In the genomic region with DNA sequence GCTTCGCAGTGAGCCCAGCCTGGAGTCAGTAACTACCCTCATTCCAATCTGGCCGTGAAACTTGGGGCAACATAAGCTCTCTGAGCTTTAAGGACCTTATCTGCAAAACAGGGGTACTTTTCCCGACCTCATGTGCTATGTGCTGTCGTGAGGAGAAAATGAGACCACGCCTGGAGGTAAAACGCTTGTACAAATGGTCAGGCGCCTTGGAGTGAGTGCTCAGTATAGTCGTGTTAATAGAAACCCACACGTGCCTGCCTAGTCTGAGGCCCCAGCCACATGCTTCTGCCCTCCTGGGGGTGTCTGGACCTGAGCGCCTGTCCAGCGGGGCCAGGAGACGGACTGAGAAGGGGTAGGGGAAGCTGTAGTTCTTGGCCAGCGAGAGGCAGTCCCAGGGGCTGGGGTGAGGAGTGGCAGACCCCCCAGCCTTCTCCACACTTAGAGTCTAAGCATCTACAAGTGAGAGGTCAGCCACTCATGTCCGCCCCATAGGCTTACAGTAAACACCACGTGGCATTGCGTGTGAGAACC, we compare ENCODE assay signal across 13 cellular contexts. TPM values are rescaled to one million over a fixed set of nuclear protein-coding genes. Genes with fewer than 3 reads are reported as not detected.
DNase-seq lines count a peak whose midpoint lies in the region; ATAC-seq and TF ChIP-seq lines count a peak whose summit lies in the region.
"Had no signal": no experiment of that assay in that cellular context is flagged by ENCODE, and none has a peak within 500 bp of the region (broad histone marks: within the 10 kb centered on the region; RNA-seq: fewer than 3 reads in every experiment).

No MANE protein-coding gene starts in this region.

- intact Hi-C loops in naive thymus-derived CD4-positive, alpha-beta T cell (cut with micrococcal nuclease), result loop anchor here (1.0 to 2.0 kb wide), 6 partner anchors 59 to 225 kb away; partner anchors contain the start of genes RACGAP1 (in 1 of the 2) and TMBIM6 (in 1 of the 2)
- intact Hi-C loops in thyroid gland (cut with DNase I), result loop anchor here (5.0 kb wide), 3 partner anchors 91 to 106 kb away; partner anchors contain the start of gene ASIC1

- H3K4me3 Mint-ChIP-seq in CD4-positive, CD25-positive, alpha-beta regulatory T cell, result peak overlapping the region; percentile 11 to 90 (median 64)
- H3K4me3 Mint-ChIP-seq in T-helper 17 cell, result peak overlapping the region; percentile 43
- H3K4me3 Mint-ChIP-seq in naive thymus-derived CD4-positive, alpha-beta T cell, result peak overlapping the region in 6 of 10 donors; percentile 65 to 81 (median 77)

- peaks cover 0 to 9% (median 3%) of the 10 kb centered on the region in 4 donors for H3K4me1 Mint-ChIP-seq in CD4-positive, CD25-positive, alpha-beta regulatory T cell
- peaks cover 7% of the 10 kb centered on the region for H3K4me1 Mint-ChIP-seq in T-helper 17 cell
- peaks cover 0 to 15% (median 4%) of the 10 kb centered on the region in 7 donors for H3K4me1 Mint-ChIP-seq in naive thymus-derived CD4-positive, alpha-beta T cell

- H3K4me1 ChIP-seq in CD4-positive, CD25-positive, alpha-beta regulatory T cell (ENCODE audit: control insufficient read depth, insufficient read depth, low read length, poor library complexity, severe bottlenecking), result peaks cover 11% of the 10 kb centered on the region
- H3K4me1 ChIP-seq in naive thymus-derived CD4-positive, alpha-beta T cell (ENCODE audit: control insufficient read depth in 2 of 2, insufficient read depth in 2 of 2, low read length in 2 of 2), result peaks cover 0 to 9% of the 10 kb centered on the region in 2 donors
- H3K4me1 ChIP-seq in HAP-1, result peaks cover 5% of the 10 kb centered on the region
- peaks cover 16 to 34% of the 10 kb centered on the region in 2 donors for H3K4me1 ChIP-seq in thyroid gland
- peaks cover 21% of the 10 kb centered on the region for H3K4me1 ChIP-seq in suprapubic skin
- H3K4me1 ChIP-seq: colonic mucosa had no signal

- no peak overlapping the region for H3K4me3 ChIP-seq in CD4-positive, CD25-positive, alpha-beta regulatory T cell (ENCODE audit: low read depth, low read length)
- no peak overlapping the region for H3K4me3 ChIP-seq in naive thymus-derived CD4-positive, alpha-beta T cell (ENCODE audit: low read length)
- H3K4me3 ChIP-seq in HAP-1 (no peak overlapping the region), thyroid gland (replicated peaks in 1 of 3) (no peak overlapping the region), suprapubic skin (no peak overlapping the region)

- H3K27ac ChIP-seq in CD4-positive, CD25-positive, alpha-beta regulatory T cell (ENCODE audit: insufficient read depth, low read length, poor library complexity, severe bottlenecking), result no peak overlapping the region
- no peak overlapping the region for H3K27ac ChIP-seq in naive thymus-derived CD4-positive, alpha-beta T cell (ENCODE audit: low read depth, low read length)
- no peak overlapping the region for H3K27ac ChIP-seq in thyroid gland
- H3K27ac ChIP-seq in suprapubic skin, result no peak overlapping the region
- H3K27ac ChIP-seq: colonic mucosa, vagina had no signal

- in situ Hi-C loops in HAP-1 (cut with MboI; ENCODE audit: low sequenced_read_pairs), result loop anchor here (5.0 kb wide), 1 partner anchor 101 kb away; no protein-coding TSS in a partner anchor

- TF ChIP-seq EP300 in suprapubic skin (IDR thresholded peaks at IDR 0.05), result no peak

- no peaks in the 10 kb centered on the region for H3K36me3 Mint-ChIP-seq in CD4-positive, CD25-positive, alpha-beta regulatory T cell
- H3K36me3 Mint-ChIP-seq in T-helper 17 cell (ENCODE audit: low read depth), result peaks cover 2% of the 10 kb centered on the region
- no peaks in the 10 kb centered on the region for H3K36me3 Mint-ChIP-seq in naive thymus-derived CD4-positive, alpha-beta T cell

- POLR2A ChIA-PET in naive thymus-derived CD4-positive, alpha-beta T cell (lab: Charles Lee), result no interaction called here

- no peak for ATAC-seq in CD4-positive, CD25-positive, alpha-beta regulatory T cell (ENCODE audit: low read depth in 2 of 2)
- ATAC-seq in GM19467 (IDR thresholded peaks at IDR 0.05; ENCODE audit: unreplicated experiment), result peak; percentile 5
- ATAC-seq in T-helper 17 cell, result no peak
- ATAC-seq in naive thymus-derived CD4-positive, alpha-beta T cell, result no peak

- CTCF ChIA-PET in naive thymus-derived CD4-positive, alpha-beta T cell (lab: Charles Lee), result interaction anchor here (0.6 to 4.5 kb wide), 17 partner anchors 8 to 245 kb away, joined by 3 to 42 read pairs (median 7); no protein-coding TSS in a partner anchor

- no peaks in the 10 kb centered on the region for H3K36me3 ChIP-seq in CD4-positive, CD25-positive, alpha-beta regulatory T cell (ENCODE audit: control insufficient read depth, insufficient read depth, low read length)
- H3K36me3 ChIP-seq in naive thymus-derived CD4-positive, alpha-beta T cell (ENCODE audit: control insufficient read depth in 2 of 3, insufficient read depth in 3 of 3, low read length in 3 of 3), result no peaks in the 10 kb centered on the region
- H3K36me3 ChIP-seq in HAP-1 (replicated peaks) (no peaks in the 10 kb centered on the region; the same call in 1 of the 2 replicates), thyroid gland (no peaks in the 10 kb centered on the region), suprapubic skin (no peaks in the 10 kb centered on the region)
- H3K36me3 ChIP-seq: colonic mucosa, vagina had no signal

- H3K9me3 Mint-ChIP-seq in CD4-positive, CD25-positive, alpha-beta regulatory T cell, result peaks cover 0 to 1% (median 0%) of the 10 kb centered on the region in 7 donors
- peaks cover 0 to 4% (median 0%) of the 10 kb centered on the region in 11 donors for H3K9me3 Mint-ChIP-seq in naive thymus-derived CD4-positive, alpha-beta T cell
- H3K9me3 Mint-ChIP-seq: HFFc6; stimulated activated naive CD8-positive, alpha-beta T cell treated with anti-CD3 and anti-CD28 coated beads, Interleukin-15, Interleukin-2, amounts not matched to agents 100 ng/mL and 50 ng/mL, for 24 hours had no signal

- WGBS in thyroid gland, 2 donors, result 46 to 48% methylated on average over 11 to 12 of the region's 16 CpGs
- 54% methylated on average over 10 of the region's 16 CpGs for WGBS in suprapubic skin

- no peaks in the 10 kb centered on the region for H3K9me3 ChIP-seq in CD4-positive, CD25-positive, alpha-beta regulatory T cell (ENCODE audit: control insufficient read depth in 2 of 2, low read length in 2 of 2)
- no peaks in the 10 kb centered on the region for H3K9me3 ChIP-seq in T-helper 17 cell (ENCODE audit: control insufficient read depth, low read length, poor library complexity, severe bottlenecking)
- H3K9me3 ChIP-seq in naive thymus-derived CD4-positive, alpha-beta T cell (ENCODE audit: control insufficient read depth in 2 of 3, low read length in 3 of 3), result no peaks in the 10 kb centered on the region
- no peaks in the 10 kb centered on the region for H3K9me3 ChIP-seq in HAP-1
- no peaks in the 10 kb centered on the region for H3K9me3 ChIP-seq in thyroid gland
- H3K9me3 ChIP-seq in suprapubic skin, result no peaks in the 10 kb centered on the region
- H3K9me3 ChIP-seq: colonic mucosa, vagina had no signal

- no peak overlapping the region for H3K27ac Mint-ChIP-seq in CD4-positive, CD25-positive, alpha-beta regulatory T cell
- H3K27ac Mint-ChIP-seq in T-helper 17 cell, result peak overlapping the region; percentile 83
- H3K27ac Mint-ChIP-seq in naive thymus-derived CD4-positive, alpha-beta T cell, result no peak overlapping the region
- H3K27ac Mint-ChIP-seq: HFFc6; stimulated activated naive CD8-positive, alpha-beta T cell treated with anti-CD3 and anti-CD28 coated beads, Interleukin-15, Interleukin-2, amounts not matched to agents 100 ng/mL and 50 ng/mL, for 24 hours had no signal

- TF ChIP-seq CTCF in thyroid gland (IDR thresholded peaks at IDR 0.05), result no peak
- TF ChIP-seq CTCF in suprapubic skin (IDR thresholded peaks at IDR 0.05), result no peak

- H3K27me3 ChIP-seq in CD4-positive, CD25-positive, alpha-beta regulatory T cell (ENCODE audit: control insufficient read depth, insufficient read depth, low read length), result peaks cover 2% of the 10 kb centered on the region
- H3K27me3 ChIP-seq in naive thymus-derived CD4-positive, alpha-beta T cell (ENCODE audit: control insufficient read depth in 2 of 2, insufficient read depth in 2 of 2, low read length in 2 of 2), result no peaks in the 10 kb centered on the region
- 0 out of 2 replicates have a peak, but pooled peaks cover 4% of the 10 kb centered on the region for H3K27me3 ChIP-seq in HAP-1 (ENCODE audit: low read depth)
- no peaks in the 10 kb centered on the region for H3K27me3 ChIP-seq in thyroid gland
- peaks cover 30% of the 10 kb centered on the region for H3K27me3 ChIP-seq in suprapubic skin
- H3K27me3 ChIP-seq: colonic mucosa, vagina had no signal

- TF ChIP-seq POLR2A in thyroid gland (IDR thresholded peaks at IDR 0.05), result no peak
- no peak for TF ChIP-seq POLR2A in suprapubic skin (IDR thresholded peaks at IDR 0.05)

- DNase-seq in CD4-positive, CD25-positive, alpha-beta regulatory T cell, result no peak
- no peak for DNase-seq in T-helper 17 cell
- DNase-seq in naive thymus-derived CD4-positive, alpha-beta T cell, result no peak
- DNase-seq in HAP-1 (ENCODE audit: low spot score in 2 of 2), result no peak
- DNase-seq in thyroid gland, result no peak
- no peak for DNase-seq in suprapubic skin (ENCODE audit: low spot score in 2 of 2)

- H3K27me3 Mint-ChIP-seq in CD4-positive, CD25-positive, alpha-beta regulatory T cell, result peaks cover 51% of the 10 kb centered on the region
- peaks cover 49% of the 10 kb centered on the region for H3K27me3 Mint-ChIP-seq in T-helper 17 cell
- H3K27me3 Mint-ChIP-seq in naive thymus-derived CD4-positive, alpha-beta T cell, result peaks cover 31 to 44% (median 36%) of the 10 kb centered on the region in 5 donors

RNA-seq across cellular contexts. Expression of gene AQP5, which starts 4.9 kb away (rescaled TPM):
- total RNA-seq in CD4-positive, CD25-positive, alpha-beta regulatory T cell, result not detected
- polyA plus RNA-seq in CD4-positive, CD25-positive, alpha-beta regulatory T cell, result not detected
- total RNA-seq in T-helper 17 cell, result not detected
- not detected for total RNA-seq in naive thymus-derived CD4-positive, alpha-beta T cell
- not detected for polyA plus RNA-seq in naive thymus-derived CD4-positive, alpha-beta T cell
- total RNA-seq in thyroid gland, result 1 to 10 TPM in 3 of 4 donors, not detected in 1; 1.1 to 3.5 (median 2.0) TPM
- 100 to 1,000 TPM; 128 to 258 (median 196) TPM for total RNA-seq in suprapubic skin
- total RNA-seq: colonic mucosa, glomerular endothelial cell, HFFc6, vagina had no signal

RNA-seq across cellular contexts. Expression of gene AQP6, which starts 6.2 kb away (rescaled TPM):
- total RNA-seq in CD4-positive, CD25-positive, alpha-beta regulatory T cell, result not detected
- not detected for polyA plus RNA-seq in CD4-positive, CD25-positive, alpha-beta regulatory T cell
- total RNA-seq in T-helper 17 cell (not detected), thyroid gland (not detected), suprapubic skin (not detected)
- not detected for total RNA-seq in naive thymus-derived CD4-positive, alpha-beta T cell
- polyA plus RNA-seq in naive thymus-derived CD4-positive, alpha-beta T cell, result not detected
- total RNA-seq: colonic mucosa, glomerular endothelial cell, HFFc6, osteocyte, vagina had no signal

RNA-seq across cellular contexts. Expression of gene AQP2, which starts 16.0 kb away (rescaled TPM):
- total RNA-seq in CD4-positive, CD25-positive, alpha-beta regulatory T cell, result not detected
- polyA plus RNA-seq in CD4-positive, CD25-positive, alpha-beta regulatory T cell, result not detected
- not detected for total RNA-seq in T-helper 17 cell
- not detected for total RNA-seq in naive thymus-derived CD4-positive, alpha-beta T cell
- not detected for polyA plus RNA-seq in naive thymus-derived CD4-positive, alpha-beta T cell
- total RNA-seq in thyroid gland, result under 1 TPM in 1 of 4 donors, not detected in 3; 0.67 TPM
- total RNA-seq in suprapubic skin, result under 1 TPM in 1 of 4 donors, not detected in 3; 0.15 TPM
- total RNA-seq: colonic mucosa, glomerular endothelial cell, HFFc6, osteocyte, vagina had no signal

RNA-seq across cellular contexts. Expression of gene RACGAP1, which starts 58.7 kb away (rescaled TPM):
- total RNA-seq in CD4-positive, CD25-positive, alpha-beta regulatory T cell, result 17.2 TPM
- polyA plus RNA-seq in CD4-positive, CD25-positive, alpha-beta regulatory T cell, result 10 to 100 TPM; 17.1 to 22.9 (median 18.0) TPM
- total RNA-seq in T-helper 17 cell (1 to 10 TPM; 6.8 to 7.3 TPM), thyroid gland (1 to 10 TPM; 4.0 to 7.2 (median 6.2) TPM), suprapubic skin (10 to 100 TPM; 13.8 to 20.4 (median 16.2) TPM)
- 100 to 1,000 TPM in 1 of 5 experiments, 10 to 100 TPM in 1, 1 to 10 TPM in 3; 4.2 to 111 (median 8.0) TPM for total RNA-seq in naive thymus-derived CD4-positive, alpha-beta T cell
- 10 to 100 TPM in 1 of 2 donors, 1 to 10 TPM in 1; 8.6 to 11.1 TPM for polyA plus RNA-seq in naive thymus-derived CD4-positive, alpha-beta T cell

Comparison
In these comparisons a context has a peak if more than half of its experiments do, and no peak if none do; other contexts are left out.
1. RNA of gene AQP5, which starts 4.9 kb away (total RNA-seq): 128 to 258 TPM in suprapubic skin; 1.1 to 3.5 TPM in thyroid gland, not detected in CD4-positive, CD25-positive, alpha-beta regulatory T cell (single experiment), not detected in T-helper 17 cell and not detected in naive thymus-derived CD4-positive, alpha-beta T cell; every median in the first group is over 10 times any median in the second.
2. Peak in every context shown above with its lines, with median percentiles within 50 percentile points of each other: H3K4me3 Mint-ChIP-seq.